Comparison of ENCODE assay signal across 1 cellular context in the genomic region with DNA sequence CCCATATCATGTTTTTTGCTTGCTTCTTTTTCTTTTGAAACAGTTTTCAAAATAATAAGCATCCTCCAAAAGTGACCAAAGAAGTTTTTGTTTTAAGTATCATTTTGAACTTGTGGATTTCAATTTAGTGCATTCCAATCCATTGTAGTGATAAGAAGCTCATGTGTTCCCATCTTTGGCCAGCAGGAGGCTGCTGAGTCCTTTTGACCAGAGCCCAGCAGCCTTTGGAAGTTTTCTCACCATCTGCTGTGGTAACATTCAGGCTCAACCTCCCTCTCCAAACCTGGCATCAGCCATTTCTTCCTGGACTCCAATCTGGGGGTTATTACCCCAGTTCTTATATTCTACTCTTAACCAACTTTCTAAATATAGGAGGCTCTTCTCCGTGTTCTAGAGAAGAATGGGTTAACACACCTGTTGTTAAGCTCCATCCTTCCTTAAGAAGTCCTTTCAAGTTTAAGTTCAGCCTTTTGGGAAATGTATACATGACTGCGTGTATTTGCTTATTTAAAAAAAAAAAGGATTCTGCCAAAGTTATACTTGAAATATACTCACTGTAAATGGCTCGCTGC.
TF ChIP-seq lines count a peak whose summit lies in the region.

No MANE protein-coding gene starts in this region.

TF ChIP-seq in HepG2, 621 proteins besides CTCF, POLR2A, EP300 and RAD21 (continued from another document):
- no peak for TF ChIP-seq ZNF83 (CRISPR knock-in tag; IDR thresholded peaks at IDR 0.05; ENCODE audit: borderline replicate concordance)
- TF ChIP-seq KDM5B (CRISPR knock-in tag; IDR thresholded peaks at IDR 0.05; ENCODE audit: borderline replicate concordance): no peak
- peak; percentile 53 for TF ChIP-seq STAG1 (CRISPR knock-in tag; IDR thresholded peaks at IDR 0.05)
- no peak for TF ChIP-seq TOPORS (CRISPR knock-in tag; IDR thresholded peaks at IDR 0.05)
- peak; percentile 53; the same call in 1 of the 2 replicates for TF ChIP-seq SMC3 (IDR thresholded peaks at IDR 0.05; ENCODE audit: low read length)
- TF ChIP-seq PTBP1 (IDR thresholded peaks at IDR 0.05; ENCODE audit: low read depth, low read length, poor library complexity, severe bottlenecking): no peak
TF ChIP-seq in HepG2: peak in this region for 4.
